Comparison of ENCODE assay signal across 23 cellular contexts in genomic region chr10:49222170-49222569, GRCh38. TPM values are rescaled to one million over a fixed set of nuclear protein-coding genes. Genes with fewer than 3 reads are reported as not detected.
"Had no signal": no experiment of that assay in that cellular context is flagged by ENCODE, and none has a peak within 500 bp of the region (broad histone marks: within the 10 kb centered on the region; RNA-seq: fewer than 3 reads in every experiment).

No MANE protein-coding gene starts in this region.

- H3K27ac Mint-ChIP-seq: activated CD4-positive, alpha-beta T cell treated with anti-CD3 and anti-CD28 coated beads, Interleukin-2, amount 10 ng/mL, durations not matched to agents 7 days and 5 days; mesothelial cell of epicardium; natural killer cell treated with Interleukin-12 subunit alpha and Interleukin-12 subunit beta and Interleukin-15 and Interleukin-18, amount 100 ng/mL, for 72 hours; stimulated activated naive B cell treated with anti-CD40 and anti-IgM and Interleukin-4, amounts not matched to agents 10 μg/mL and 1 μg/mL and 100 μg/mL, for 72 hours had no signal

- H3K27ac ChIP-seq: breast epithelium, esophagus muscularis mucosa, gastroesophageal sphincter, heart left ventricle, left lung, neutrophil, thoracic aorta, upper lobe of left lung had no signal

- H3K27me3 Mint-ChIP-seq: natural killer cell treated with Interleukin-12 subunit alpha and Interleukin-12 subunit beta and Interleukin-15 and Interleukin-18, amount 100 ng/mL, for 72 hours had no signal

- H3K4me3 ChIP-seq: breast epithelium, esophagus muscularis mucosa, gastroesophageal sphincter, heart left ventricle, left lung, thoracic aorta, upper lobe of left lung had no signal

- ATAC-seq: activated CD4-positive, CD25-positive, alpha-beta regulatory T cell treated with anti-CD3 and anti-CD28 coated beads, Interleukin-2, amount 50 U/mL, for 24 hours; activated T-cell treated with anti-CD3 and anti-CD28 coated beads, Interleukin-2, amount 50 U/mL, for 4 hours; gastroesophageal sphincter; heart left ventricle; left lung; natural killer cell treated with Interleukin-12 subunit alpha and Interleukin-12 subunit beta and Interleukin-15 and Interleukin-18, amount 100 ng/mL, for 72 hours; stimulated activated naive B cell treated with anti-CD40 and anti-IgM and Interleukin-4, amounts not matched to agents 10 μg/mL and 1 μg/mL and 100 μg/mL, for 72 hours had no signal

- H3K4me3 Mint-ChIP-seq: activated CD4-positive, alpha-beta T cell treated with anti-CD3 and anti-CD28 coated beads, Interleukin-2, amount 10 ng/mL, durations not matched to agents 7 days and 5 days; activated T-cell treated with anti-CD3 and anti-CD28 coated beads, Interleukin-2, amount 50 U/mL, for 4 hours; mesothelial cell of epicardium; natural killer cell treated with Interleukin-12 subunit alpha and Interleukin-12 subunit beta and Interleukin-15 and Interleukin-18, amount 100 ng/mL, for 72 hours; stimulated activated naive B cell treated with anti-CD40 and anti-IgM and Interleukin-4, amounts not matched to agents 10 μg/mL and 1 μg/mL and 100 μg/mL, for 72 hours had no signal

- H3K36me3 Mint-ChIP-seq: mesothelial cell of epicardium; natural killer cell treated with Interleukin-12 subunit alpha and Interleukin-12 subunit beta and Interleukin-15 and Interleukin-18, amount 100 ng/mL, for 72 hours; stimulated activated naive B cell treated with anti-CD40 and anti-IgM and Interleukin-4, amounts not matched to agents 10 μg/mL and 1 μg/mL and 100 μg/mL, for 72 hours had no signal

- DNase-seq: activated CD4-positive, alpha-beta T cell treated with anti-CD3 and anti-CD28 coated beads, Interleukin-2, amount 10 ng/mL, durations not matched to agents 7 days and 5 days; activated CD8-positive, alpha-beta memory T cell treated with anti-CD3 and anti-CD28 coated beads, Interleukin-2, amount 50 U/mL, for 4 hours; activated effector memory CD4-positive, alpha-beta T cell treated with Interleukin-2 at 50 U/mL for 16 hours; activated naive CD4-positive, alpha-beta T cell treated with anti-CD3 and anti-CD28 coated beads, Interleukin-2, amount 50 U/mL, for 16 hours; activated T-cell treated with anti-CD3 and anti-CD28 coated beads, Interleukin-2, amount 50 U/mL, for 4 hours; cerebellar nuclear complex; effector CD4-positive, alpha-beta T cell; heart left ventricle; left lung; stimulated activated naive B cell treated with anti-CD40 and anti-IgM and Interleukin-4, amounts not matched to agents 10 μg/mL and 1 μg/mL and 100 μg/mL, for 72 hours; T1000; upper lobe of left lung had no signal

- H3K36me3 ChIP-seq: breast epithelium, esophagus muscularis mucosa, gastroesophageal sphincter, heart left ventricle, left lung, neutrophil, thoracic aorta, upper lobe of left lung had no signal

- H3K4me1 Mint-ChIP-seq: mesothelial cell of epicardium had no signal

- H3K4me1 ChIP-seq: breast epithelium, gastroesophageal sphincter, left lung, upper lobe of left lung had no signal

- FAIRE-seq: astrocyte, endothelial cell of umbilical vein had no signal

- H3K9me3 ChIP-seq: breast epithelium, neutrophil, thoracic aorta, upper lobe of left lung had no signal

- H3K9me3 Mint-ChIP-seq: activated CD4-positive, alpha-beta T cell treated with anti-CD3 and anti-CD28 coated beads, Interleukin-2, amount 10 ng/mL, durations not matched to agents 7 days and 5 days; mesothelial cell of epicardium; natural killer cell treated with Interleukin-12 subunit alpha and Interleukin-12 subunit beta and Interleukin-15 and Interleukin-18, amount 100 ng/mL, for 72 hours had no signal

- H3K27me3 ChIP-seq: gastroesophageal sphincter, heart left ventricle, left lung, neutrophil, upper lobe of left lung had no signal

RNA-seq across cellular contexts. Expression of gene TMEM273, which starts 34.0 kb away (rescaled TPM):
- total RNA-seq: astrocyte, mesothelial cell of epicardium, renal cortical epithelial cell had no signal
